1 cellular context compared by ENCODE assay signal in genomic region chr9:113220467-113221002, GRCh38.
TF ChIP-seq lines count a peak whose summit lies in the region.

No MANE protein-coding gene starts in this region.

TF ChIP-seq in K562, 482 proteins besides CTCF, POLR2A, EP300 and RAD21:
- TF ChIP-seq NCOA6 (IDR thresholded peaks at IDR 0.05): 0 out of 2 replicates have a peak, but pooled peaks have one; percentile 20
- TF ChIP-seq PHF21A (IDR thresholded peaks at IDR 0.05; ENCODE audit: borderline replicate concordance, low read depth): no peak
- 0 out of 2 replicates have a peak, but pooled peaks have one; percentile 25 for TF ChIP-seq ZNF609 (CRISPR knock-in tag; IDR thresholded peaks at IDR 0.05; ENCODE audit: borderline replicate concordance)
- TF ChIP-seq ZNF143 (CRISPR knock-in tag; IDR thresholded peaks at IDR 0.05): no peak
- TF ChIP-seq CBFB (CRISPR knock-in tag; IDR thresholded peaks at IDR 0.05): peak; percentile 44; the same call in 1 of the 2 replicates
- TF ChIP-seq ZKSCAN1 (IDR thresholded peaks at IDR 0.05; ENCODE audit: low read depth, low read length): 0 out of 2 replicates have a peak, but pooled peaks have one; percentile 34
- TF ChIP-seq SAP30 (IDR thresholded peaks at IDR 0.05; ENCODE audit: borderline replicate concordance, insufficient read depth, low read depth, low read length, poor library complexity, severe bottlenecking): peak; percentile 30
- TF ChIP-seq GATA2 (CRISPR knock-in tag; IDR thresholded peaks at IDR 0.05): peak; percentile 22; the same call in 1 of the 2 replicates
